In the genomic region with DNA sequence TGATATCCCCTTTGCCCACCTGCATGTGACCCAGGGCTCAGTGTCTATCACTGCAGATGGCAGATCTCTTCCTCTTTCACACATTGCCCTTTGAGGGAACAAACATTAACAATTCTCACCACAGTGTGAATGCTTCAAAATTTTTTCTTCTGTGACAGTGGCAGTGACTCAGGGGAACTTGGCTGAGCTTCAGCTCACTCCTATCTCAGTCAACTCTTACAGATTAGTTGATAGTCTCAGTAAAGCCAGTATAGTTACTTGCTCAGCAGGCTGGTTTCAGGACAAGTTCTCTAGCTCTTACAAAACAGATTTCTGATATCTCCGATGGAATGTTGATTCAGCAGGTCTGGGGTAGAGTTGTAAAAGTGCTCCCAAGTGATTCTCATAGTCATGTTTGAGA, we compare ENCODE assay signal across 9 cellular contexts.
DNase-seq lines count a peak whose midpoint lies in the region; ATAC-seq, FAIRE-seq and TF ChIP-seq lines count a peak whose summit lies in the region.
"Had no signal": no experiment of that assay in that cellular context is flagged by ENCODE, and none has a peak within 500 bp of the region (broad histone marks: within the 10 kb centered on the region; RNA-seq: fewer than 3 reads in every experiment).

No MANE protein-coding gene starts in this region.

- H3K79me2 ChIP-seq in K562 (ENCODE audit: control insufficient read depth, insufficient read depth, low read length): no peaks in the 10 kb centered on the region

- DNase-seq in AG04449 (ENCODE audit: low read depth, low spot score): peak; percentile 49
- peak; percentile 9 for DNase-seq in HT-29 (ENCODE audit: low spot score)
- peak in 1 of 4 experiments; percentile 7 for DNase-seq in K562 (ENCODE audit: extremely low read depth in 1 of 4, low spot score in 3 of 4)
- no peak for DNase-seq in left lung
- DNase-seq in activated naive CD4-positive, alpha-beta T cell treated with anti-CD3 and anti-CD28 coated beads, Interleukin-2, amount 50 U/mL, for 16 hours: no peak
- DNase-seq in amygdala (lab: John Stamatoyannopoulos, UW): no peak
- no peak for DNase-seq in activated CD4-positive, alpha-beta T cell treated with anti-CD3 and anti-CD28 coated beads, Interleukin-2, amount 10 ng/mL, durations not matched to agents 7 days and 5 days

- POLR2A ChIA-PET in AG04449 (lab: Yijun Ruan, JAX) (interaction anchor here (0.8 kb wide), 1 partner anchor 37 kb away, joined by 3 read pairs; no protein-coding TSS in a partner anchor), K562 (lab: Yijun Ruan, JAX) (interaction anchor here (1.1 kb wide), 1 partner anchor 15 kb away, joined by 3 read pairs; no protein-coding TSS in a partner anchor)
- POLR2A ChIA-PET in activated CD4-positive, alpha-beta T cell treated with anti-CD3 and anti-CD28 coated beads, Interleukin-2, amount 10 ng/mL, durations not matched to agents 7 days and 5 days (lab: Charles Lee): no interaction called here

- no peak overlapping the region for H3K4me3 Mint-ChIP-seq in activated CD4-positive, alpha-beta T cell treated with anti-CD3 and anti-CD28 coated beads, Interleukin-2, amount 10 ng/mL, durations not matched to agents 7 days and 5 days
- H3K4me3 Mint-ChIP-seq: naive thymus-derived CD8-positive, alpha-beta T cell had no signal

- no peaks in the 10 kb centered on the region for H3K9me1 ChIP-seq in K562 (ENCODE audit: control insufficient read depth, insufficient read depth, low read length)

- no peaks in the 10 kb centered on the region for H4K20me1 ChIP-seq in K562 (replicated peaks; ENCODE audit: control insufficient read depth, insufficient read depth, low read length)

- H3K27ac ChIP-seq in K562 (ENCODE audit: extremely low read depth, low read depth, low read length) (no peak overlapping the region), left lung (peak overlapping the region in 1 of 2 donors; percentile 13)

- BruUV-seq in K562 (replicated peaks; lab: Mats Ljungman, UMichigan): no TSS peak

- H3K4me2 ChIP-seq in K562 (ENCODE audit: insufficient read depth, low read length): no peak overlapping the region

- CTCF ChIA-PET in AG04449 (lab: Yijun Ruan, JAX): interaction anchor here (0.7 to 1.6 kb wide), 3 partner anchors 10 to 700 kb away, joined by 3 to 4 read pairs (median 3); no protein-coding TSS in a partner anchor
- CTCF ChIA-PET in K562 (lab: Yijun Ruan, JAX; ENCODE audit: low intra/inter-chr PET ratio): no interaction called here
- CTCF ChIA-PET in activated CD4-positive, alpha-beta T cell treated with anti-CD3 and anti-CD28 coated beads, Interleukin-2, amount 10 ng/mL, durations not matched to agents 7 days and 5 days (lab: Charles Lee): no interaction called here

- H3K4me3 ChIP-seq in AG04449 (ENCODE audit: low read depth, low read length): no peak overlapping the region
- H3K4me3 ChIP-seq in K562: no peak overlapping the region
- no peak overlapping the region for H3K4me3 ChIP-seq in left lung

- H3K9me3 ChIP-seq in K562 (replicated peaks; ENCODE audit: control insufficient read depth, insufficient read depth, low read depth, low read length) (no peaks in the 10 kb centered on the region), left lung (no peaks in the 10 kb centered on the region)

- no peaks in the 10 kb centered on the region for H3K36me3 Mint-ChIP-seq in activated CD4-positive, alpha-beta T cell treated with anti-CD3 and anti-CD28 coated beads, Interleukin-2, amount 10 ng/mL, durations not matched to agents 7 days and 5 days (ENCODE audit: low read depth)
- H3K36me3 Mint-ChIP-seq: naive thymus-derived CD8-positive, alpha-beta T cell had no signal

- no peaks in the 10 kb centered on the region for H3K4me1 Mint-ChIP-seq in activated CD4-positive, alpha-beta T cell treated with anti-CD3 and anti-CD28 coated beads, Interleukin-2, amount 10 ng/mL, durations not matched to agents 7 days and 5 days

- ATAC-seq in K562 (no peak; the same call in 2 of the 3 replicates), left lung (peak; percentile 62), HG02884 (IDR thresholded peaks at IDR 0.05; ENCODE audit: unreplicated experiment) (no peak)
- ATAC-seq: naive thymus-derived CD8-positive, alpha-beta T cell had no signal

- H2AFZ ChIP-seq in K562 (ENCODE audit: low read depth, low read length): no peak overlapping the region

- H3K27me3 ChIP-seq in K562 (ENCODE audit: control insufficient read depth in 2 of 2, insufficient read depth in 2 of 2, low read length in 2 of 2) (no peaks in the 10 kb centered on the region), left lung (no peaks in the 10 kb centered on the region)

- no peaks in the 10 kb centered on the region for H3K36me3 ChIP-seq in K562 (ENCODE audit: control insufficient read depth, insufficient read depth, low read length)
- no peaks in the 10 kb centered on the region for H3K36me3 ChIP-seq in left lung

- H3K9me3 Mint-ChIP-seq in activated CD4-positive, alpha-beta T cell treated with anti-CD3 and anti-CD28 coated beads, Interleukin-2, amount 10 ng/mL, durations not matched to agents 7 days and 5 days: no peaks in the 10 kb centered on the region
- H3K9me3 Mint-ChIP-seq: naive thymus-derived CD8-positive, alpha-beta T cell had no signal

- intact Hi-C loops in K562 (cut with micrococcal nuclease) (no loop called here), left lung (cut with DNase I) (no loop called here)

- in situ Hi-C loops in K562 (cut with MboI): no loop called here

- H3K9ac ChIP-seq in K562 (ENCODE audit: insufficient read depth in 1 of 2, low read depth in 2 of 2, low read length in 2 of 2): no peak overlapping the region

- 13% methylated on average over 1 of the region's 1 CpG for WGBS in K562 (ENCODE audit: insufficient coverage, low coverage, missing lambda C conversion rate)

- H3K4me1 ChIP-seq in K562 (replicated peaks in 1 of 2; ENCODE audit: control insufficient read depth in 2 of 2, insufficient read depth in 2 of 2, low read length in 2 of 2) (peaks cover 0 to 15% of the 10 kb centered on the region in 2 experiments; a peak in 3 of 5 replicates), left lung (peaks cover 0 to 21% of the 10 kb centered on the region in 2 donors)

- FAIRE-seq in K562 (lab: Jason Lieb, UNC): no peak

- TF ChIP-seq CTCF in AG04449 (IDR thresholded peaks at IDR 0.05; ENCODE audit: insufficient read depth, low read length, missing control alignments) (no peak), K562 (IDR thresholded peaks at IDR 0.05 in 2 of 3, conservative IDR thresholded peaks at IDR 0.05 in 1 of 3; ENCODE audit: insufficient read depth in 2 of 3, low read depth in 1 of 3, low read length in 3 of 3) (no peak), left lung (IDR thresholded peaks at IDR 0.05) (no peak)

- H3K27ac Mint-ChIP-seq in activated CD4-positive, alpha-beta T cell treated with anti-CD3 and anti-CD28 coated beads, Interleukin-2, amount 10 ng/mL, durations not matched to agents 7 days and 5 days: no peak overlapping the region

- peaks cover 1% of the 10 kb centered on the region for H3K27me3 Mint-ChIP-seq in activated CD4-positive, alpha-beta T cell treated with anti-CD3 and anti-CD28 coated beads, Interleukin-2, amount 10 ng/mL, durations not matched to agents 7 days and 5 days

- TF ChIP-seq EP300 in K562 (IDR thresholded peaks at IDR 0.05; ENCODE audit: low read length): no peak

- TF ChIP-seq POLR2A in K562 (conservative IDR thresholded peaks at IDR 0.05): no peak

- no peak for TF ChIP-seq RAD21 in K562 (CRISPR knock-in tag; conservative IDR thresholded peaks at IDR 0.05 in 1 of 2, IDR thresholded peaks at IDR 0.05 in 1 of 2)

TF ChIP-seq in K562, 482 proteins besides CTCF, POLR2A, EP300 and RAD21:
- no peak for TF ChIP-seq ETV5 (CRISPR knock-in tag; IDR thresholded peaks at IDR 0.05; ENCODE audit: low read depth)
- TF ChIP-seq, protein P1, sequence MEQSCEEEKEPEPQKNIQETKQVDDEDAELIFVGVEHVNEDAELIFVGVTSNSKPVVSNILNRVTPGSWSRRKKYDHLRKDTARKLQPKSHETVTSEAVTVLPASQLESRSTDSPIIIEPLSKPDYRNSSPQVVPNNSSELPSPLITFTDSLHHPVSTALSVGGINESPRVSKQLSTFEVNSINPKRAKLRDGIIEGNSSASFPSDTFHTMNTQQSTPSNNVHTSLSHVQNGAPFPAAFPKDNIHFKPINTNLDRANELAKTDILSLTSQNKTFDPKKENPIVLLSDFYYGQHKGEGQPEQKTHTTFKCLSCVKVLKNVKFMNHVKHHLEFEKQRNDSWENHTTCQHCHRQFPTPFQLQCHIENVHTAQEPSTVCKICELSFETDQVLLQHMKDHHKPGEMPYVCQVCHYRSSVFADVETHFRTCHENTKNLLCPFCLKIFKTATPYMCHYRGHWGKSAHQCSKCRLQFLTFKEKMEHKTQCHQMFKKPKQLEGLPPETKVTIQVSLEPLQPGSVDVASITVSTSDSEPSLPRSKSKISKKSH (CRISPR knock-in tag; IDR thresholded peaks at IDR 0.05): no peak
- no peak for TF ChIP-seq SETDB1 (IDR thresholded peaks at IDR 0.05; ENCODE audit: low read length)
- TF ChIP-seq NFE2 (IDR thresholded peaks at IDR 0.05; ENCODE audit: low read depth): peak; percentile 49
- TF ChIP-seq MAFG (tag; conservative IDR thresholded peaks at IDR 0.05): peak; percentile 23
- TF ChIP-seq ZFX (CRISPR knock-in tag; IDR thresholded peaks at IDR 0.05): no peak
- TF ChIP-seq MAFF (IDR thresholded peaks at IDR 0.05; ENCODE audit: low read length): peak; percentile 0; the same call in 1 of the 2 replicates
- peak; percentile 97 for TF ChIP-seq HMBOX1 (IDR thresholded peaks at IDR 0.05)
- TF ChIP-seq JUND (IDR thresholded peaks at IDR 0.05; ENCODE audit: borderline replicate concordance, low read depth, low read length): 0 out of 2 replicates have a peak, but pooled peaks have one; percentile 5
- TF ChIP-seq JUND (tag; IDR thresholded peaks at IDR 0.05; ENCODE audit: borderline replicate concordance, low read depth, low read length): no peak
- TF ChIP-seq FOSL1 (tag; conservative IDR thresholded peaks at IDR 0.05): peak; percentile 66

Comparison
In these comparisons a context has a peak if more than half of its experiments do, and no peak if none do; other contexts are left out.
1. DNase-seq: peak in AG04449 (single experiment) and HT-29 (single experiment); none in left lung (0 of 2), activated naive CD4-positive, alpha-beta T cell treated with anti-CD3 and anti-CD28 coated beads, Interleukin-2, amount 50 U/mL, for 16 hours (single experiment), amygdala (0 of 56) and activated CD4-positive, alpha-beta T cell treated with anti-CD3 and anti-CD28 coated beads, Interleukin-2, amount 10 ng/mL, durations not matched to agents 7 days and 5 days (single experiment).